Comparison of ENCODE assay signal across 26 cellular contexts in genomic region chr20:39107741-39108140, GRCh38.
A peak's percentile ranks its signal among the peaks of the same experiment; 100 is the strongest.
DNase-seq lines count a peak whose midpoint lies in the region; ATAC-seq lines count a peak whose summit lies in the region.
"Had no signal": no experiment of that assay in that cellular context is flagged by ENCODE, and none has a peak within 500 bp of the region (broad histone marks: within the 10 kb centered on the region; RNA-seq: fewer than 3 reads in every experiment).

No MANE protein-coding gene starts in this region.

- H3K4me1 ChIP-seq in GM23248 (ENCODE audit: insufficient read depth) (peaks cover 21% of the 10 kb centered on the region), SJCRH30 (no peaks in the 10 kb centered on the region)
- H3K4me1 ChIP-seq: HAP-1, prostate gland had no signal

- no peak for ATAC-seq in HG03439 (IDR thresholded peaks at IDR 0.05; ENCODE audit: unreplicated experiment)
- ATAC-seq: K562, left colon had no signal

- H3K9me3 ChIP-seq in GM23248 (ENCODE audit: low read depth) (no peaks in the 10 kb centered on the region), SJCRH30 (replicated peaks) (no peaks in the 10 kb centered on the region)
- H3K9me3 ChIP-seq: HAP-1, neutrophil, prostate gland had no signal

- no peaks in the 10 kb centered on the region for H4K20me1 ChIP-seq in GM23248 (ENCODE audit: insufficient read depth)
- H4K20me1 ChIP-seq: BLaER1 treated with 17β-estradiol and CSF1 and Interleukin-3, amounts not matched to agents 10 nM and 100 nM had no signal

- H3K79me2 ChIP-seq in GM23248 (ENCODE audit: insufficient read depth): no peaks in the 10 kb centered on the region

- H3K4me3 ChIP-seq in GM23248 (no peak overlapping the region), SJCRH30 (no peak overlapping the region)
- H3K4me3 ChIP-seq: BLaER1 treated with 17β-estradiol and CSF1 and Interleukin-3, amounts not matched to agents 10 nM and 100 nM; HAP-1; K562; prostate gland; skin epidermis had no signal

- 43 to 48% methylated on average over 5 of the region's 5 CpGs for WGBS in GM23248 (ENCODE audit: low coverage in 1 of 2, low lambda C conversion rate in 2 of 2, missing lambda C conversion rate in 2 of 2), 2 experiments

- H3K27ac ChIP-seq in GM23248 (no peak overlapping the region), SJCRH30 (no peak overlapping the region)
- H3K27ac ChIP-seq: BLaER1 treated with 17β-estradiol and CSF1 and Interleukin-3, amounts not matched to agents 10 nM and 100 nM; neutrophil; prostate gland; RWPE1; skin epidermis had no signal

- H3K4me2 ChIP-seq in GM23248 (ENCODE audit: unreplicated experiment): no peak overlapping the region
- H3K4me2 ChIP-seq: BLaER1 treated with 17β-estradiol and CSF1 and Interleukin-3, amounts not matched to agents 10 nM and 100 nM had no signal

- DNase-seq in A172 (ENCODE audit: low spot score): peak; percentile 42
- DNase-seq in GM23248: peak; percentile 46
- DNase-seq in RPMI7951 (ENCODE audit: low read depth): peak; percentile 68
- DNase-seq in foreskin melanocyte: peak; percentile 7
- no peak for DNase-seq in HuH-7.5 (ENCODE audit: low spot score)
- DNase-seq in SK-N-DZ (ENCODE audit: low spot score): no peak
- DNase-seq in SJCRH30: no peak
- DNase-seq: activated B cell treated with CpG ODN at 0.5 μM for 24 hours; activated naive CD4-positive, alpha-beta T cell treated with anti-CD3 and anti-CD28 coated beads for 36 hours; COR-L47; cortex of kidney; DMS79; endodermal cell; left colon; MM.1S; NCI-H1436 treated with DMSO at 0.1 percent for 48 hours; NK-92 treated with Interleukin-12 subunit alpha and Interleukin-12 subunit beta, amount 100 ng/mL, for 24 hours; stimulated activated CD4-positive, alpha-beta T cell treated with anti-CD3 and anti-CD28 coated beads, Interleukin-1b, Interleukin-23, amount 100 ng/mL, for 48 hours had no signal

- no peak overlapping the region for H2AFZ ChIP-seq in GM23248

- no peaks in the 10 kb centered on the region for H3K9me2 ChIP-seq in GM23248 (ENCODE audit: insufficient read depth)

- H3K27me3 ChIP-seq in GM23248 (replicated peaks; ENCODE audit: insufficient read depth): peaks cover 11% of the 10 kb centered on the region
- peaks cover 30% of the 10 kb centered on the region for H3K27me3 ChIP-seq in SJCRH30

- in situ Hi-C loops in GM23248 (cut with MboI): no loop called here

- no peaks in the 10 kb centered on the region; the same call in 1 of the 2 replicates for H3F3A ChIP-seq in GM23248 (ENCODE audit: insufficient read depth)

- no peak overlapping the region for H3K9ac ChIP-seq in GM23248
- H3K9ac ChIP-seq: BLaER1 treated with 17β-estradiol and CSF1 and Interleukin-3, amounts not matched to agents 10 nM and 100 nM had no signal

- H3K36me3 ChIP-seq in GM23248 (ENCODE audit: low read depth) (no peaks in the 10 kb centered on the region), SJCRH30 (no peaks in the 10 kb centered on the region)
- H3K36me3 ChIP-seq: BLaER1 treated with 17β-estradiol and CSF1 and Interleukin-3, amounts not matched to agents 10 nM and 100 nM; HAP-1; neutrophil; prostate gland had no signal

Comparison
In these comparisons a context has a peak if more than half of its experiments do, and no peak if none do; other contexts are left out.
1. DNase-seq: peak in A172 (single experiment), GM23248 (single experiment), RPMI7951 (single experiment) and foreskin melanocyte (single experiment); none in HuH-7.5 (single experiment), SK-N-DZ (single experiment) and SJCRH30 (0 of 2).